36 cellular contexts compared by ENCODE assay signal in genomic region chr15:33533197-33533596, GRCh38.
"Had no signal": no experiment of that assay in that cellular context is flagged by ENCODE, and none has a peak within 500 bp of the region (broad histone marks: within the 10 kb centered on the region; RNA-seq: fewer than 3 reads in every experiment).

No MANE protein-coding gene starts in this region.

- H3K4me3 ChIP-seq: body of pancreas, breast epithelium, MG63, Peyer's patch, SJSA1 had no signal

- H3K27me3 ChIP-seq: body of pancreas, breast epithelium, MG63, Peyer's patch had no signal

- H3K4me3 Mint-ChIP-seq: activated CD4-positive, alpha-beta T cell treated with anti-CD3 and anti-CD28 coated beads for 36 hours; activated CD4-positive, alpha-beta T cell treated with anti-CD3 and anti-CD28 coated beads, Interleukin-2, amount 10 ng/mL, durations not matched to agents 7 days and 5 days; activated CD8-positive, alpha-beta T cell treated with anti-CD3 and anti-CD28 coated beads, Interleukin-2, amount 10 ng/mL, durations not matched to agents 7 days and 5 days; activated naive CD4-positive, alpha-beta T cell treated with anti-CD3 and anti-CD28 coated beads, Interleukin-2, amount 50 U/mL, for 24 hours; activated naive CD8-positive, alpha-beta T cell treated with anti-CD3 and anti-CD28 coated beads, Interleukin-2, amount 10 ng/mL, durations not matched to agents 7 days and 5 days; activated T-cell treated with anti-CD3 and anti-CD28 coated beads, Interleukin-2, amount 50 U/mL, for 24 hours; T-helper 1 cell treated with Interleukin-12 subunit alpha and Interleukin-12 subunit beta and Interleukin-4 antibody, amounts not matched to agents 30 μg/mL and 1 μg/mL, for 36 hours; T-helper 2 cell treated with Interferon-gamma antibody and Interleukin-4, amounts not matched to agents 5 μg/mL and 100 μg/mL, for 36 hours had no signal

- H3K27ac Mint-ChIP-seq: activated CD4-positive, alpha-beta T cell treated with anti-CD3 and anti-CD28 coated beads for 36 hours; activated CD4-positive, alpha-beta T cell treated with anti-CD3 and anti-CD28 coated beads, Interleukin-2, amount 10 ng/mL, durations not matched to agents 7 days and 5 days; activated CD8-positive, alpha-beta T cell treated with anti-CD3 and anti-CD28 coated beads, Interleukin-2, amount 10 ng/mL, durations not matched to agents 7 days and 5 days; activated naive CD4-positive, alpha-beta T cell treated with anti-CD3 and anti-CD28 coated beads, Interleukin-2, amount 50 U/mL, for 24 hours; activated naive CD8-positive, alpha-beta T cell treated with anti-CD3 and anti-CD28 coated beads, Interleukin-2, amount 10 ng/mL, durations not matched to agents 7 days and 5 days; activated T-cell treated with anti-CD3 and anti-CD28 coated beads, Interleukin-2, amount 50 U/mL, for 24 hours; activated T-helper 2 cell treated with anti-CD3 and anti-CD28 coated beads, Interferon-gamma antibody, Interleukin-2, Interleukin-4, amounts not matched to agents 10 μg/mL and 5 μg/mL and 100 μg/mL, durations not matched to agents 14 hours and 24 hours and 36 hours; T-helper 1 cell treated with Interleukin-12 subunit alpha and Interleukin-12 subunit beta and Interleukin-4 antibody, amounts not matched to agents 30 μg/mL and 1 μg/mL, for 36 hours; T-helper 2 cell treated with Interferon-gamma antibody and Interleukin-4, amounts not matched to agents 5 μg/mL and 100 μg/mL, for 36 hours had no signal

- H3K4me1 Mint-ChIP-seq: activated CD4-positive, alpha-beta T cell treated with anti-CD3 and anti-CD28 coated beads for 36 hours; activated CD4-positive, alpha-beta T cell treated with anti-CD3 and anti-CD28 coated beads, Interleukin-2, amount 10 ng/mL, durations not matched to agents 7 days and 5 days; activated naive CD4-positive, alpha-beta T cell treated with anti-CD3 and anti-CD28 coated beads, Interleukin-2, amount 50 U/mL, for 24 hours; activated naive CD8-positive, alpha-beta T cell treated with anti-CD3 and anti-CD28 coated beads, Interleukin-2, amount 10 ng/mL, durations not matched to agents 7 days and 5 days had no signal

- FAIRE-seq: astrocyte, TTC549 had no signal

- H3K9me3 ChIP-seq: body of pancreas, breast epithelium, MG63, Peyer's patch, SJSA1, SK-N-SH had no signal

- H3K9ac ChIP-seq: SK-N-SH had no signal

- DNase-seq: activated CD4-positive, alpha-beta T cell treated with anti-CD3 and anti-CD28 coated beads for 36 hours; activated CD4-positive, alpha-beta T cell treated with anti-CD3 and anti-CD28 coated beads, Interleukin-2, amount 10 ng/mL, durations not matched to agents 7 days and 5 days; activated CD4-positive, alpha-beta T cell treated with anti-CD3 and anti-CD28 coated beads, Interleukin-2, amount 50 U/mL, for 48 hours; activated CD8-positive, alpha-beta T cell treated with anti-CD3 and anti-CD28 coated beads, Interleukin-2, amount 10 ng/mL, durations not matched to agents 7 days and 5 days; activated gamma-delta T cell; activated naive CD4-positive, alpha-beta T cell treated with Interleukin-2 at 50 U/mL for 16 hours; activated naive CD8-positive, alpha-beta T cell treated with anti-CD3 and anti-CD28 coated beads, Interleukin-2, amount 10 ng/mL, durations not matched to agents 7 days and 5 days; activated T-cell treated with anti-CD3 and anti-CD28 coated beads, Interleukin-2, amount 50 U/mL, for 24 hours; body of pancreas; Kasumi-1; KG1; MG63; MV-4-11; NCI-H1092; NCI-H146; NCI-H187; NCI-H2081; NCI-H2171 treated with DMSO at 0.1 percent for 48 hours; NCI-H2227 treated with DMSO at 0.1 percent for 48 hours; NCI-H446 treated with DMSO at 0.1 percent for 48 hours; NCI-H524 treated with DMSO at 0.1 percent for 48 hours; NK-92 treated with Interleukin-12 subunit alpha and Interleukin-12 subunit beta, amount 100 ng/mL, for 24 hours; PC-3; Peyer's patch; RPMI8226; SHP77 treated with DMSO at 0.1 percent for 48 hours; SK-N-SH had no signal

- H3K27ac ChIP-seq: body of pancreas, breast epithelium, Peyer's patch, SJSA1 had no signal

- ATAC-seq: activated CD4-positive, alpha-beta T cell treated with anti-CD3 and anti-CD28 coated beads for 36 hours; activated CD4-positive, CD25-positive, alpha-beta regulatory T cell treated with anti-CD3 and anti-CD28 coated beads, Interleukin-2, amount 50 U/mL, for 24 hours; activated CD8-positive, alpha-beta T cell treated with anti-CD3 and anti-CD28 coated beads, Interleukin-2, amount 10 ng/mL, durations not matched to agents 7 days and 5 days; body of pancreas; PC-3 had no signal

- H3K9me3 Mint-ChIP-seq: activated CD4-positive, alpha-beta T cell treated with anti-CD3 and anti-CD28 coated beads, Interleukin-2, amount 10 ng/mL, durations not matched to agents 7 days and 5 days; activated naive CD4-positive, alpha-beta T cell treated with anti-CD3 and anti-CD28 coated beads, Interleukin-2, amount 50 U/mL, for 24 hours; activated naive CD8-positive, alpha-beta T cell treated with anti-CD3 and anti-CD28 coated beads, Interleukin-2, amount 10 ng/mL, durations not matched to agents 7 days and 5 days; activated T-cell treated with anti-CD3 and anti-CD28 coated beads, Interleukin-2, amount 50 U/mL, for 24 hours; activated T-helper 2 cell treated with anti-CD3 and anti-CD28 coated beads, Interferon-gamma antibody, Interleukin-2, Interleukin-4, amounts not matched to agents 10 μg/mL and 5 μg/mL and 100 μg/mL, durations not matched to agents 14 hours and 24 hours and 36 hours; T-helper 1 cell treated with Interleukin-12 subunit alpha and Interleukin-12 subunit beta and Interleukin-4 antibody, amounts not matched to agents 30 μg/mL and 1 μg/mL, for 36 hours; T-helper 2 cell treated with Interferon-gamma antibody and Interleukin-4, amounts not matched to agents 5 μg/mL and 100 μg/mL, for 36 hours had no signal

- H3K27me3 Mint-ChIP-seq: activated naive CD8-positive, alpha-beta T cell treated with anti-CD3 and anti-CD28 coated beads, Interleukin-2, amount 10 ng/mL, durations not matched to agents 7 days and 5 days had no signal

- H3K4me1 ChIP-seq: body of pancreas, breast epithelium, Peyer's patch, SJSA1 had no signal

- H3K36me3 ChIP-seq: breast epithelium, MG63, Peyer's patch, SJSA1 had no signal

- H3K4me2 ChIP-seq: SK-N-SH had no signal

- H3K36me3 Mint-ChIP-seq: activated naive CD4-positive, alpha-beta T cell treated with anti-CD3 and anti-CD28 coated beads, Interleukin-2, amount 50 U/mL, for 24 hours; activated naive CD8-positive, alpha-beta T cell treated with anti-CD3 and anti-CD28 coated beads, Interleukin-2, amount 10 ng/mL, durations not matched to agents 7 days and 5 days had no signal
